Comparison of ENCODE assay signal across 1 cellular context in genomic region chr6:23568292-23568691, GRCh38.
TF ChIP-seq lines count a peak whose summit lies in the region.

No MANE protein-coding gene starts in this region.

TF ChIP-seq in HepG2, 621 proteins besides CTCF, POLR2A, EP300 and RAD21 (continued from another document):
- TF ChIP-seq CEBPB (IDR thresholded peaks at IDR 0.05; ENCODE audit: borderline replicate concordance, low read depth, low read length) = peak; percentile 78
